Comparison of ENCODE assay signal across 8 cellular contexts in genomic region chr6:28224131-28225055, GRCh38. TPM values are rescaled to one million over a fixed set of nuclear protein-coding genes. Genes with fewer than 3 reads are reported as not detected.
A peak's percentile ranks its signal among the peaks of the same experiment; 100 is the strongest.
DNase-seq lines count a peak whose midpoint lies in the region; ATAC-seq and TF ChIP-seq lines count a peak whose summit lies in the region.

No MANE protein-coding gene starts in this region.

- CTCF ChIA-PET in Panc1 (lab: Charles Lee) = interaction anchor here (0.7 kb wide), 1 partner anchor 55 kb away, joined by 5 read pairs; no protein-coding TSS in a partner anchor

- peak overlapping the region; percentile 69 for H3K9ac ChIP-seq in fibroblast of lung (ENCODE audit: insufficient read depth, low read length)

- no peak for DNase-seq in Panc1 (ENCODE audit: low read depth, low spot score)
- no peak for DNase-seq in fibroblast of lung (ENCODE audit: low read depth in 2 of 2)
- DNase-seq in retina = peak; percentile 44
- DNase-seq in effector CD8-positive, alpha-beta T cell (lab: John Stamatoyannopoulos, UW) = no peak
- no peak for DNase-seq in NCI-H524 (lab: John Stamatoyannopoulos, UW)

- H3K4me3 ChIP-seq in Panc1 (ENCODE audit: low read depth in 2 of 2, low read length in 2 of 2) = peak overlapping the region; percentile 77 to 96
- peak overlapping the region; percentile 71 to 93 (median 80) for H3K4me3 ChIP-seq in fibroblast of lung (replicated peaks in 1 of 4; ENCODE audit: control extremely low read depth in 1 of 4, insufficient read depth in 1 of 4, low read depth in 3 of 4, low read length in 4 of 4)

- H3K4me1 ChIP-seq in Panc1 (ENCODE audit: control insufficient read depth, insufficient read depth, low read length) (peaks cover 22% of the 10 kb centered on the region), fibroblast of lung (ENCODE audit: control insufficient read depth, extremely low read depth, insufficient read depth, low read length) (peaks cover 2% of the 10 kb centered on the region)

- H3K27ac ChIP-seq in Panc1 (ENCODE audit: low read length) (peak overlapping the region; percentile 98), fibroblast of lung (ENCODE audit: insufficient read depth, low read length) (peak overlapping the region; percentile 69)

- TF ChIP-seq CTCF in Panc1 (IDR thresholded peaks at IDR 0.05) (no peak), fibroblast of lung (conservative IDR thresholded peaks at IDR 0.05 in 1 of 2, IDR thresholded peaks at IDR 0.05 in 1 of 2; ENCODE audit: low read depth in 1 of 2, low read length in 2 of 2) (no peak)

- peaks cover 11% of the 10 kb centered on the region for H3K79me2 ChIP-seq in fibroblast of lung (ENCODE audit: control insufficient read depth, insufficient read depth, low read length)

- TSS peak; percentile 98 for BruUV-seq in Panc1 (replicated peaks; lab: Mats Ljungman, UMichigan)

- peak overlapping the region; percentile 86 for H3K4me2 ChIP-seq in fibroblast of lung (ENCODE audit: extremely low read depth, insufficient read depth, low read length)

- ATAC-seq in GM19395 (IDR thresholded peaks at IDR 0.05; ENCODE audit: unreplicated experiment) (peak; percentile 6), Panc1 (no peak), HG03469 (IDR thresholded peaks at IDR 0.05; ENCODE audit: unreplicated experiment) (no peak), GM21515 (IDR thresholded peaks at IDR 0.05; ENCODE audit: unreplicated experiment) (no peak)

- H3K9me3 ChIP-seq in Panc1 (ENCODE audit: control insufficient read depth, insufficient read depth, low read depth, low read length) = no peaks in the 10 kb centered on the region
- H3K9me3 ChIP-seq in fibroblast of lung (ENCODE audit: control insufficient read depth, insufficient read depth, low read depth, low read length) = no peaks in the 10 kb centered on the region

- H3K36me3 ChIP-seq in Panc1 (ENCODE audit: control insufficient read depth, insufficient read depth, low read length) = peaks cover 8% of the 10 kb centered on the region; the same call in 1 of the 2 replicates
- H3K36me3 ChIP-seq in fibroblast of lung (ENCODE audit: control insufficient read depth, insufficient read depth, low read length) = peaks cover 11% of the 10 kb centered on the region

- POLR2A ChIA-PET in Panc1 (lab: Charles Lee) = interaction anchor here (0.7 kb wide), 1 partner anchor 42 kb away, joined by 9 read pairs; the partner anchor contains the start of gene ZSCAN26

- peak overlapping the region; percentile 90 for H2AFZ ChIP-seq in fibroblast of lung (ENCODE audit: low read length)

- in situ Hi-C loops in Panc1 (cut with HindIII; ENCODE audit: low pct_unique_long_range_greater_than_20kb, low sequenced_read_pairs) = no loop called here

- H3K27me3 ChIP-seq in Panc1 (ENCODE audit: control insufficient read depth, insufficient read depth, low read length) = no peaks in the 10 kb centered on the region
- H3K27me3 ChIP-seq in fibroblast of lung (ENCODE audit: control insufficient read depth, insufficient read depth, low read length) = no peaks in the 10 kb centered on the region

- H4K20me1 ChIP-seq in fibroblast of lung (ENCODE audit: control insufficient read depth, extremely low read depth, insufficient read depth, low read length) = no peaks in the 10 kb centered on the region

- intact Hi-C loops in Panc1 (cut with micrococcal nuclease; ENCODE audit: unreplicated experiment) = loop anchor here (5.0 kb wide), 1 partner anchor 113 kb away; the partner anchor contains the start of gene ZSCAN31

RNA-seq across cellular contexts. Expression of gene ZSCAN9, which starts 0.7 kb away (rescaled TPM):
- total RNA-seq in Panc1 (2021; ENCODE audit: unreplicated experiment) (14.4 TPM), fibroblast of lung (9.5 and 11.6 TPM in 2 replicates)
- polyA plus RNA-seq in Panc1 (2012; ENCODE audit: insufficient read length) = 8.0 TPM
- 10.3 and 11.3 TPM in 2 replicates for polyA plus RNA-seq in fibroblast of lung
- polyA plus RNA-seq in fibroblast of lung (2012) = 6.4 TPM in 2 replicates
- 3.7 and 11.9 TPM in 2 replicates for polyA minus RNA-seq in fibroblast of lung (ENCODE audit: low replicate concordance)

RNA-seq across cellular contexts. Expression of gene ZKSCAN4, which starts 27.7 kb away (rescaled TPM):
- total RNA-seq in Panc1 (2021; ENCODE audit: unreplicated experiment) (4.4 TPM), fibroblast of lung (6.9 and 7.3 TPM in 2 replicates)
- 2.6 TPM for polyA plus RNA-seq in Panc1 (2012; ENCODE audit: insufficient read length)
- 3.0 and 4.4 TPM in 2 replicates for polyA plus RNA-seq in fibroblast of lung
- 2.5 and 3.4 TPM in 2 replicates for polyA plus RNA-seq in fibroblast of lung (2012)
- polyA minus RNA-seq in fibroblast of lung (ENCODE audit: low replicate concordance) = 0.30 and 1.0 TPM in 2 replicates

RNA-seq across cellular contexts. Expression of gene NKAPL, which starts 34.7 kb away (rescaled TPM):
- not detected for total RNA-seq in Panc1 (2021; ENCODE audit: unreplicated experiment)
- not detected for polyA plus RNA-seq in Panc1 (2012; ENCODE audit: insufficient read length)
- total RNA-seq in fibroblast of lung = 2.8 and 3.3 TPM in 2 replicates
- 1.2 and 1.4 TPM in 2 replicates for polyA plus RNA-seq in fibroblast of lung
- 1.2 and 1.6 TPM in 2 replicates for polyA plus RNA-seq in fibroblast of lung (2012)
- polyA minus RNA-seq in fibroblast of lung (ENCODE audit: low replicate concordance) = not detected in 2 replicates

RNA-seq across cellular contexts. Expression of gene ZSCAN26, which starts 42.5 kb away (rescaled TPM):
- total RNA-seq in Panc1 (2021; ENCODE audit: unreplicated experiment) (6.6 TPM), fibroblast of lung (21.6 and 23.9 TPM in 2 replicates)
- polyA plus RNA-seq in Panc1 (2012; ENCODE audit: insufficient read length) = 5.9 TPM
- polyA plus RNA-seq in fibroblast of lung = 12.7 and 16.6 TPM in 2 replicates
- polyA plus RNA-seq in fibroblast of lung (2012) = 6.2 and 7.6 TPM in 2 replicates
- 0.52 and 10.8 TPM in 2 replicates for polyA minus RNA-seq in fibroblast of lung (ENCODE audit: low replicate concordance)

RNA-seq across cellular contexts. Expression of gene PGBD1, which starts 57.0 kb away (rescaled TPM):
- total RNA-seq in Panc1 (2021; ENCODE audit: unreplicated experiment) (7.6 TPM), fibroblast of lung (5.6 and 5.8 TPM in 2 replicates)
- polyA plus RNA-seq in Panc1 (2012; ENCODE audit: insufficient read length) = 4.3 TPM
- polyA plus RNA-seq in fibroblast of lung = 5.5 and 5.8 TPM in 2 replicates
- 3.8 and 4.8 TPM in 2 replicates for polyA plus RNA-seq in fibroblast of lung (2012)
- polyA minus RNA-seq in fibroblast of lung (ENCODE audit: low replicate concordance) = 1.8 and 2.5 TPM in 2 replicates
